8 cellular contexts compared by ENCODE assay signal in the genomic region with DNA sequence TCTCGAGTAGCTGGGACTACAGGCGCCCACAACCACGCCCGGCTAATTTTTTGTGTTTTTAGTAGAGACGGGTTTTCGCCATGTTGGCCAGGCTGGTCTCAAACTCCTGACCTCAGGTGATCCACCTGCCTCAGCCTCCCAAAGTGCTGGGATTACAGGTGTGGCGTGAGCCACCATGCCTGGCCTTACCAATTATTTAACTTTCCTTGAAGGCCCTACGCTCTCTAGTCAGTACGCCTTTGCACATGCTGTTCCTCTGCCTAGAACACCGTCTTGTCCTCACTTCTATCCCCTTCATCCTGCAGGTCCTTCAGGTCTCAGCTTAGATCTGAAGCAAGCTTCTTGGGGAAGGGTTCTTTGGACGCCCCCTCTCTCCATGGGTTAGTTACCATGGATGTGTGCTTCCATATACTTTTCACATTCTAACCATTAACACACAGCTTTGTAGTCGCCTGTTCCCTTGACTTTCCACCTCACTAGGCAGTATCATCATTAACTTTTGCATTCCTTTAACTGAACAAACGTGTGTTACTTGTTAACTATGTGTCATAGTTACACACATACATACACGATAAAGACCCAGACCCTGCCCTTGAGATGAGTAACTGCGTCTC. TPM values are rescaled to one million over a fixed set of nuclear protein-coding genes. Genes with fewer than 3 reads are reported as not detected.
DNase-seq lines count a peak whose midpoint lies in the region; ATAC-seq and TF ChIP-seq lines count a peak whose summit lies in the region.

No MANE protein-coding gene starts in this region.

- peaks cover 18% of the 10 kb centered on the region for H3K4me1 Mint-ChIP-seq in CD14-positive monocyte

- H2AFZ ChIP-seq in neural cell (ENCODE audit: low read depth, low read length), result peak overlapping the region; percentile 71

- H3K27me3 ChIP-seq in duodenal mucosa (ENCODE audit: control insufficient read depth in 1 of 2, insufficient read depth in 2 of 2, low read length in 2 of 2) (no peaks in the 10 kb centered on the region), neural cell (ENCODE audit: insufficient read depth, low read depth, low read length) (no peaks in the 10 kb centered on the region)

- peaks cover 25 to 26% of the 10 kb centered on the region in 2 donors for H3K36me3 Mint-ChIP-seq in CD14-positive monocyte

- no peak for TF ChIP-seq EP300 in neural cell (conservative IDR thresholded peaks at IDR 0.05; ENCODE audit: poor library complexity, severe bottlenecking)

- H3K79me2 ChIP-seq in neural cell (replicated peaks; ENCODE audit: insufficient read depth, low read length), result peaks cover 11% of the 10 kb centered on the region

- peak overlapping the region; percentile 99 to 100 (median 99) for H3K27ac Mint-ChIP-seq in CD14-positive monocyte

- H3K36me3 ChIP-seq in duodenal mucosa (ENCODE audit: control insufficient read depth in 1 of 2, insufficient read depth in 2 of 2, low read length in 2 of 2), result peaks cover 5 to 20% of the 10 kb centered on the region in 2 donors
- H3K36me3 ChIP-seq in neural cell (ENCODE audit: insufficient read depth, low read length), result no peaks in the 10 kb centered on the region

- H3K27ac ChIP-seq in duodenal mucosa (ENCODE audit: low read depth, low read length) (no peak overlapping the region), neural cell (ENCODE audit: low read length) (peak overlapping the region; percentile 28)

- H3K9me3 Mint-ChIP-seq in CD14-positive monocyte, result peaks cover 0 to 3% (median 0%) of the 10 kb centered on the region in 7 donors

- no peaks in the 10 kb centered on the region for H4K20me1 ChIP-seq in neural cell (ENCODE audit: insufficient read depth)

- DNase-seq in CD14-positive monocyte (ENCODE audit: low spot score), result no peak
- DNase-seq in NB4 (ENCODE audit: low read depth), result peak; percentile 28
- DNase-seq in NOMO-1 treated with dmso at 0.1 percent for 144 hours (lab: John Stamatoyannopoulos, UW; ENCODE audit: unreplicated experiment), result no peak
- DNase-seq in mesenteric fat pad (ENCODE audit: low spot score), result no peak
- DNase-seq in OCI-M1 (lab: John Stamatoyannopoulos, UW), result no peak

- TF ChIP-seq POLR2A in NB4 (IDR thresholded peaks at IDR 0.05; ENCODE audit: extremely low read depth, insufficient read length), result no peak

- ATAC-seq in HG03039 (IDR thresholded peaks at IDR 0.05; ENCODE audit: unreplicated experiment), result no peak

- no peaks in the 10 kb centered on the region for H3F3A ChIP-seq in neural cell (ENCODE audit: insufficient read depth, low read length, poor library complexity, severe bottlenecking)

- peaks cover 0 to 5% (median 2%) of the 10 kb centered on the region in 3 donors for H3K27me3 Mint-ChIP-seq in CD14-positive monocyte (ENCODE audit: low read depth in 3 of 3)

- H3K4me1 ChIP-seq in duodenal mucosa (ENCODE audit: control insufficient read depth in 1 of 2, insufficient read depth in 2 of 2, low read length in 2 of 2), result peaks cover 10 to 16% of the 10 kb centered on the region in 2 donors

- TF ChIP-seq RAD21 in neural cell (conservative IDR thresholded peaks at IDR 0.05), result no peak

- H3K4me3 ChIP-seq in NB4 (ENCODE audit: low read depth, low read length) (peak overlapping the region; percentile 91), duodenal mucosa (ENCODE audit: low read depth in 1 of 2, low read length in 2 of 2) (peak overlapping the region; percentile 74 to 93), neural cell (ENCODE audit: low read length) (peak overlapping the region; percentile 85)

- no peak for TF ChIP-seq CTCF in CD14-positive monocyte (IDR thresholded peaks at IDR 0.05)
- TF ChIP-seq CTCF in NB4 (IDR thresholded peaks at IDR 0.05; ENCODE audit: low read depth, low read length), result no peak
- TF ChIP-seq CTCF in neural cell (IDR thresholded peaks at IDR 0.05; ENCODE audit: poor library complexity, severe bottlenecking), result no peak

- H3K9me3 ChIP-seq in duodenal mucosa (ENCODE audit: control insufficient read depth in 1 of 2, low read length in 2 of 2), result no peaks in the 10 kb centered on the region
- H3K9me3 ChIP-seq in neural cell (ENCODE audit: low read length), result no peaks in the 10 kb centered on the region

- H3K9me2 ChIP-seq in neural cell (ENCODE audit: insufficient read depth, low read length), result no peaks in the 10 kb centered on the region

- H3K4me2 ChIP-seq in neural cell (ENCODE audit: low read length), result peak overlapping the region; percentile 37

- H3K4me3 Mint-ChIP-seq in CD14-positive monocyte, result peak overlapping the region; percentile 98 to 100

- intact Hi-C loops in CD14-positive monocyte (cut with micrococcal nuclease), result loop anchor here in 1 of 2 donors (2.0 to 10.0 kb wide), 2 partner anchors 73 to 117 kb away; no protein-coding TSS in a partner anchor

- H3K9ac ChIP-seq in duodenal mucosa (ENCODE audit: low read depth in 1 of 2, low read length in 2 of 2), result peak overlapping the region; percentile 39 to 81
- peak overlapping the region; percentile 24 for H3K9ac ChIP-seq in neural cell (ENCODE audit: low read length)

TF ChIP-seq in neural cell, 6 proteins besides CTCF, POLR2A, EP300 and RAD21:
- TF ChIP-seq MXI1 (conservative IDR thresholded peaks at IDR 0.05; ENCODE audit: poor library complexity, severe bottlenecking) (no peak), POLR2AphosphoS5 (IDR thresholded peaks at IDR 0.05) (no peak), SMC3 (conservative IDR thresholded peaks at IDR 0.05; ENCODE audit: poor library complexity) (no peak), EZH2 (IDR thresholded peaks at IDR 0.05; ENCODE audit: borderline replicate concordance, insufficient read depth, low read length, poor library complexity, severe bottlenecking) (no peak), TAF1 (IDR thresholded peaks at IDR 0.05; ENCODE audit: low read depth) (no peak)
- TF ChIP-seq, protein P1, sequence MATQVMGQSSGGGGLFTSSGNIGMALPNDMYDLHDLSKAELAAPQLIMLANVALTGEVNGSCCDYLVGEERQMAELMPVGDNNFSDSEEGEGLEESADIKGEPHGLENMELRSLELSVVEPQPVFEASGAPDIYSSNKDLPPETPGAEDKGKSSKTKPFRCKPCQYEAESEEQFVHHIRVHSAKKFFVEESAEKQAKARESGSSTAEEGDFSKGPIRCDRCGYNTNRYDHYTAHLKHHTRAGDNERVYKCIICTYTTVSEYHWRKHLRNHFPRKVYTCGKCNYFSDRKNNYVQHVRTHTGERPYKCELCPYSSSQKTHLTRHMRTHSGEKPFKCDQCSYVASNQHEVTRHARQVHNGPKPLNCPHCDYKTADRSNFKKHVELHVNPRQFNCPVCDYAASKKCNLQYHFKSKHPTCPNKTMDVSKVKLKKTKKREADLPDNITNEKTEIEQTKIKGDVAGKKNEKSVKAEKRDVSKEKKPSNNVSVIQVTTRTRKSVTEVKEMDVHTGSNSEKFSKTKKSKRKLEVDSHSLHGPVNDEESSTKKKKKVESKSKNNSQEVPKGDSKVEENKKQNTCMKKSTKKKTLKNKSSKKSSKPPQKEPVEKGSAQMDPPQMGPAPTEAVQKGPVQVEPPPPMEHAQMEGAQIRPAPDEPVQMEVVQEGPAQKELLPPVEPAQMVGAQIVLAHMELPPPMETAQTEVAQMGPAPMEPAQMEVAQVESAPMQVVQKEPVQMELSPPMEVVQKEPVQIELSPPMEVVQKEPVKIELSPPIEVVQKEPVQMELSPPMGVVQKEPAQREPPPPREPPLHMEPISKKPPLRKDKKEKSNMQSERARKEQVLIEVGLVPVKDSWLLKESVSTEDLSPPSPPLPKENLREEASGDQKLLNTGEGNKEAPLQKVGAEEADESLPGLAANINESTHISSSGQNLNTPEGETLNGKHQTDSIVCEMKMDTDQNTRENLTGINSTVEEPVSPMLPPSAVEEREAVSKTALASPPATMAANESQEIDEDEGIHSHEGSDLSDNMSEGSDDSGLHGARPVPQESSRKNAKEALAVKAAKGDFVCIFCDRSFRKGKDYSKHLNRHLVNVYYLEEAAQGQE (IDR thresholded peaks at IDR 0.05; ENCODE audit: borderline replicate concordance), result no peak

RNA-seq across cellular contexts. Expression of gene ATP6V1F, which starts 0.6 kb away (rescaled TPM):
- polyA plus RNA-seq in CD14-positive monocyte (100 to 1,000 TPM; 511 to 593 TPM), neural cell (228 and 246 TPM in 2 replicates)
- 80.1 and 87.6 TPM in 2 replicates for polyA minus RNA-seq in neural cell
- total RNA-seq in mesenteric fat pad, result 160 TPM

RNA-seq across cellular contexts. Expression of gene FLNC, which starts 31.9 kb away (rescaled TPM):
- polyA plus RNA-seq in CD14-positive monocyte (not detected), neural cell (0.36 and 0.60 TPM in 2 replicates)
- 0.46 and 0.49 TPM in 2 replicates for polyA minus RNA-seq in neural cell
- total RNA-seq in mesenteric fat pad, result 16.2 TPM

RNA-seq across cellular contexts. Expression of gene KCP, which starts 48.4 kb away (rescaled TPM):
- polyA plus RNA-seq in CD14-positive monocyte (under 1 TPM in 1 of 2 donors, not detected in 1; 0.11 TPM), neural cell (0.31 and 0.54 TPM in 2 replicates)
- polyA minus RNA-seq in neural cell, result not detected in 2 replicates
- 5.1 TPM for total RNA-seq in mesenteric fat pad
